10 cellular contexts compared by ENCODE assay signal in the genomic region with DNA sequence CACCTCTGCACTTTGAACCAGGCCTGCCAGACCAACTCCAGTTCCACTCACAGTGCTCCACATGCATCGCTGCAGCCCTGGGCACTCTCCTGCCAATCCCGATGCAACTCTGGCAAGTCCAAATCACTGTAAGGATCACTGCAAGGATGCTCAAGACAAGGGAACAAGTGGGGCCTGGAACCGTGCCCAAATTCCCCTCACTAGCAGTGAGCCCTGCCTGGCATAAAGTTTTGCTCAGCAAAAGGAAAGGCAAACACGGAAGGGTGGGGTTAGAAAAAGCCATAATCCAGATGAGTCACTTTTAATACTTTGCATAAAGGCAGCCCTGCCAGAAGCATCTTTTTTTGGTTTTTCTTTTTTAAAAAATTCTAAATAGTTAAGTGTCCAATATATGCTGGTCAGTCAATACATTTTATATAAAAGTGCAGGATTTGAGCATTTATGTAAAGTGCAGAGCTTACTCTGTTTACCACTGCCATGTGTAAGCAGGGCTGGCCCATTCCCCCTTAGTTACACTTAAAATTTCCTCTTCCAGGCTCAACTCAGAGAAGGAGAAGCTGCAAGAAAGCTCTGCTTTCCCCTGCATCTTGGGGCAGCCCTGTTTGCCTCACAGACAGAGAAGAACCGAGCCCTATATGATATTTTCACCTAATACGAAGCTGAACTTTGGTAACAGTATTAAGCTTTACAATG.
DNase-seq lines count a peak whose midpoint lies in the region; ATAC-seq, FAIRE-seq and TF ChIP-seq lines count a peak whose summit lies in the region.
"Had no signal": no experiment of that assay in that cellular context is flagged by ENCODE, and none has a peak within 500 bp of the region (broad histone marks: within the 10 kb centered on the region; RNA-seq: fewer than 3 reads in every experiment).

No MANE protein-coding gene starts in this region.

- H2BK120ac ChIP-seq in mesenchymal stem cell (ENCODE audit: low read depth, low read length), result no peak overlapping the region

- FAIRE-seq in HTR-8/SVneo (lab: Jason Lieb, UNC), result no peak

- H2BK15ac ChIP-seq in mesenchymal stem cell (ENCODE audit: low read depth, poor library complexity, severe bottlenecking), result peak overlapping the region; percentile 44

- peak overlapping the region in 1 of 2 experiments; percentile 55 for H3K18ac ChIP-seq in mesenchymal stem cell (ENCODE audit: low read depth in 1 of 2, low read length in 2 of 2)

- no peak overlapping the region for H3K4me3 ChIP-seq in body of pancreas
- peak overlapping the region in 1 of 2 experiments; percentile 26 for H3K4me3 ChIP-seq in mesenchymal stem cell (ENCODE audit: insufficient read depth in 1 of 2, low read depth in 1 of 2, low read length in 2 of 2)
- H3K4me3 ChIP-seq in WERI-Rb-1 (ENCODE audit: low read depth, low read length), result no peak overlapping the region
- H3K4me3 ChIP-seq: uterus had no signal

- H2AK5ac ChIP-seq in mesenchymal stem cell (ENCODE audit: low read length, severe bottlenecking), result no peak overlapping the region

- 50 to 53% methylated on average over 6 of the region's 6 CpGs for WGBS in body of pancreas, 2 donors
- WGBS in mesenchymal stem cell, result 62% methylated on average over 4 of the region's 6 CpGs

- intact Hi-C loops in CD14-positive monocyte (cut with micrococcal nuclease), result loop anchor here in 1 of 2 donors (5.0 kb wide), 1 partner anchor 144 kb away; no protein-coding TSS in a partner anchor
- intact Hi-C loops in body of pancreas (cut with DNase I), result no loop called here

- H3K27me3 Mint-ChIP-seq in CD14-positive monocyte (ENCODE audit: low read depth in 3 of 3) (peaks cover 0 to 3% (median 3%) of the 10 kb centered on the region in 3 donors), glutamatergic neuron (ENCODE audit: unreplicated experiment) (no peaks in the 10 kb centered on the region)

- H3K79me1 ChIP-seq in mesenchymal stem cell (replicated peaks; ENCODE audit: low read length, poor library complexity, severe bottlenecking), result no peaks in the 10 kb centered on the region

- H3K36me3 Mint-ChIP-seq in CD14-positive monocyte (peaks cover 1 to 3% of the 10 kb centered on the region in 2 donors), glutamatergic neuron (ENCODE audit: unreplicated experiment) (no peaks in the 10 kb centered on the region)

- no peaks in the 10 kb centered on the region for H3K9me3 Mint-ChIP-seq in CD14-positive monocyte
- H3K9me3 Mint-ChIP-seq in glutamatergic neuron (ENCODE audit: unreplicated experiment), result no peaks in the 10 kb centered on the region
- H3K9me3 Mint-ChIP-seq: activated T-helper 2 cell treated with anti-CD3 and anti-CD28 coated beads, Interferon-gamma antibody, Interleukin-2, Interleukin-4, amounts not matched to agents 10 μg/mL and 5 μg/mL and 100 μg/mL, durations not matched to agents 14 hours and 24 hours and 36 hours had no signal

- H3K36me3 ChIP-seq in body of pancreas (replicated peaks in 1 of 2; ENCODE audit: insufficient read depth in 1 of 2, low read depth in 2 of 2) (no peaks in the 10 kb centered on the region), mesenchymal stem cell (ENCODE audit: control insufficient read depth in 1 of 2, insufficient read depth in 2 of 2, low read depth in 1 of 2, low read length in 2 of 2) (no peaks in the 10 kb centered on the region), WERI-Rb-1 (no peaks in the 10 kb centered on the region)
- H3K36me3 ChIP-seq: uterus had no signal

- DNase-seq in CD14-positive monocyte (ENCODE audit: low spot score) (peak; percentile 63), HTR-8/SVneo (ENCODE audit: insufficient read length, low spot score) (peak; percentile 45), body of pancreas (peak; percentile 23 to 66 (median 30)), mesenchymal stem cell (peak; percentile 62), glutamatergic neuron (no peak), WERI-Rb-1 (no peak), NCI-H2227 (lab: John Stamatoyannopoulos, UW; ENCODE audit: unreplicated experiment) (no peak)

- H2BK5ac ChIP-seq in mesenchymal stem cell (ENCODE audit: low read depth, low read length, poor library complexity, severe bottlenecking), result no peak overlapping the region

- no peak overlapping the region for H2AFZ ChIP-seq in mesenchymal stem cell (ENCODE audit: low read depth, low read length)

- no peak overlapping the region for H4K8ac ChIP-seq in mesenchymal stem cell (ENCODE audit: low read length)

- no peak for TF ChIP-seq POLR2A in body of pancreas (IDR thresholded peaks at IDR 0.05)

- H3K27ac ChIP-seq in body of pancreas, result peak overlapping the region in 3 of 4 donors; percentile 15 to 85 (median 70)
- H3K27ac ChIP-seq in mesenchymal stem cell (ENCODE audit: low read length, poor library complexity, severe bottlenecking), result no peak overlapping the region
- no peak overlapping the region for H3K27ac ChIP-seq in WERI-Rb-1

- H3K14ac ChIP-seq in mesenchymal stem cell (ENCODE audit: low read length in 2 of 2), result peak overlapping the region in 1 of 2 experiments; percentile 35

- TF ChIP-seq CTCF in CD14-positive monocyte (IDR thresholded peaks at IDR 0.05), result no peak
- TF ChIP-seq CTCF in body of pancreas (IDR thresholded peaks at IDR 0.05), result no peak
- TF ChIP-seq CTCF in glutamatergic neuron (IDR thresholded peaks at IDR 0.05; ENCODE audit: partially characterized antibody, unreplicated experiment), result no peak
- TF ChIP-seq CTCF in WERI-Rb-1 (IDR thresholded peaks at IDR 0.05; ENCODE audit: low read depth, low read length), result no peak

- H3K23ac ChIP-seq in mesenchymal stem cell (ENCODE audit: low read length in 2 of 2), result peak overlapping the region in 1 of 2 experiments; percentile 53

- H3K27me3 ChIP-seq in body of pancreas (no peaks in the 10 kb centered on the region), mesenchymal stem cell (ENCODE audit: control insufficient read depth in 1 of 2, insufficient read depth in 1 of 2, low read length in 2 of 2) (no peaks in the 10 kb centered on the region), WERI-Rb-1 (ENCODE audit: insufficient read depth, low read depth, severe bottlenecking) (no peaks in the 10 kb centered on the region)
- H3K27me3 ChIP-seq: uterus had no signal

- H3K4me1 Mint-ChIP-seq in CD14-positive monocyte (peaks cover 60% of the 10 kb centered on the region), glutamatergic neuron (ENCODE audit: low read depth, unreplicated experiment) (peaks cover 1% of the 10 kb centered on the region)

- H2BK12ac ChIP-seq in mesenchymal stem cell (ENCODE audit: low read length in 2 of 2), result peak overlapping the region in 1 of 2 experiments; percentile 15

- H3K9ac ChIP-seq in mesenchymal stem cell (ENCODE audit: low read length), result peak overlapping the region; percentile 49

- H3K27ac Mint-ChIP-seq in CD14-positive monocyte, result peak overlapping the region; percentile 88 to 98 (median 95)
- H3K27ac Mint-ChIP-seq in glutamatergic neuron (ENCODE audit: unreplicated experiment), result no peak overlapping the region
- H3K27ac Mint-ChIP-seq: activated T-helper 2 cell treated with anti-CD3 and anti-CD28 coated beads, Interferon-gamma antibody, Interleukin-2, Interleukin-4, amounts not matched to agents 10 μg/mL and 5 μg/mL and 100 μg/mL, durations not matched to agents 14 hours and 24 hours and 36 hours had no signal

- peaks cover 22% of the 10 kb centered on the region for H3K4me1 ChIP-seq in body of pancreas
- peaks cover 7% of the 10 kb centered on the region for H3K4me1 ChIP-seq in mesenchymal stem cell (ENCODE audit: control insufficient read depth, insufficient read depth, low read depth, low read length)

- H3K9me3 ChIP-seq in body of pancreas (no peaks in the 10 kb centered on the region), mesenchymal stem cell (ENCODE audit: control insufficient read depth, low read length) (no peaks in the 10 kb centered on the region), WERI-Rb-1 (ENCODE audit: severe bottlenecking) (no peaks in the 10 kb centered on the region)
- H3K9me3 ChIP-seq: uterus had no signal

- no peak overlapping the region for H3K4ac ChIP-seq in mesenchymal stem cell (ENCODE audit: low read depth in 1 of 2, low read length in 2 of 2)

- H4K91ac ChIP-seq in mesenchymal stem cell (ENCODE audit: low read length), result no peak overlapping the region

- no peak for ATAC-seq in body of pancreas
- no peak for ATAC-seq in HG03342 (IDR thresholded peaks at IDR 0.05; ENCODE audit: unreplicated experiment)

- no peak overlapping the region for H3K4me2 ChIP-seq in mesenchymal stem cell (ENCODE audit: low read length, poor library complexity, severe bottlenecking)

- H3K4me3 Mint-ChIP-seq in CD14-positive monocyte (peak overlapping the region in 1 of 2 donors; percentile 78), glutamatergic neuron (ENCODE audit: unreplicated experiment) (no peak overlapping the region)

Comparison
In these comparisons a context has a peak if more than half of its experiments do, and no peak if none do; other contexts are left out.
1. DNase-seq: peak in CD14-positive monocyte (single experiment), HTR-8/SVneo (single experiment), body of pancreas (4 of 4) and mesenchymal stem cell (single experiment); none in glutamatergic neuron (single experiment), WERI-Rb-1 (single experiment) and NCI-H2227 (single experiment).
2. H3K27ac ChIP-seq: peak in body of pancreas (3 of 4); none in mesenchymal stem cell (single experiment) and WERI-Rb-1 (single experiment).